In the genomic region with DNA sequence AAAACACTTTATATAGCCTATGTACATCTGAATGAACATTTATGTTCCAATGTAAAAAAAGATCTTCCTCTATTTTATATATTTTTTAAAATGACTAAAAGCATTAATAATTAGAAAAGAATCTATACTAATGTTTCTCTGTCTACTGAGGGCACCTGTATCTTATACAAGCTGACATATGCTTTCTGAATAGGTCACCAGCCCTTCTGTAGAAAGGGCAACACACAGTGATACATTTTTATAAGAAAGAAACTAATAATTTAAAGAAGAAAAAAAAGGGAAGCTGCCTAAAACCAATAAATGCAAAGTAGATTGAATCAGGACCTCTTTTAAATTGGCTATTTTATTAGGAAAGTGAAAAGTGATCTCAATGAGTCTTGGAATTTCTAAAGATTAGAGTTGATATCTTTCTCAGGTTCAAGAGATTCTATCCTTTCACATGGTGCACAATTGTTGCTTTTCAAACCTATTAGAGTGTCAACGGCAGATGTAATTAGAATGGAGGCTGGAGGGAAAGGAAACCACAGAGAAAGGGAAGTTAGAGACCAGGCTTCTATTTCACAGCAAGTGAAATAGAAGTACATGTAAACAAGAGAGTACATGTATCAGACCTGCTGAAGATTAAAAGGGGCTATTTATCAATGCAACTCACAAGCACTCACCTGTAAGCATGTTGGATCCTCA, we compare ENCODE assay signal across 10 cellular contexts. TPM values are rescaled to one million over a fixed set of nuclear protein-coding genes. Genes with fewer than 3 reads are reported as not detected.
A peak's percentile ranks its signal among the peaks of the same experiment; 100 is the strongest.
DNase-seq lines count a peak whose midpoint lies in the region; ATAC-seq and TF ChIP-seq lines count a peak whose summit lies in the region.
"Had no signal": no experiment of that assay in that cellular context is flagged by ENCODE, and none has a peak within 500 bp of the region (broad histone marks: within the 10 kb centered on the region; RNA-seq: fewer than 3 reads in every experiment).

No MANE protein-coding gene starts in this region.

- DNase-seq in mucosa of descending colon (no peak), chondrocyte (ENCODE audit: low spot score) (no peak), NCI-H2196 (lab: John Stamatoyannopoulos, UW; ENCODE audit: unreplicated experiment) (no peak)
- no peak for DNase-seq in activated T-cell treated with anti-CD3 and anti-CD28 coated beads, Interleukin-2, amount 50 U/mL, for 1 hour
- DNase-seq: dorsolateral prefrontal cortex had no signal

- H3K9me2 ChIP-seq in Loucy (replicated peaks; ENCODE audit: low read depth, low read length), result no peaks in the 10 kb centered on the region

- no peaks in the 10 kb centered on the region for H3K27me3 Mint-ChIP-seq in chondrocyte (ENCODE audit: low read depth)

- H3K4me3 ChIP-seq in Loucy (ENCODE audit: low read length, poor library complexity, severe bottlenecking), result peak overlapping the region; percentile 97
- no peak overlapping the region for H3K4me3 ChIP-seq in mucosa of descending colon

- no peaks in the 10 kb centered on the region for H3K9me3 Mint-ChIP-seq in chondrocyte (ENCODE audit: low read depth)
- H3K9me3 Mint-ChIP-seq: T-helper 1 cell treated with Interleukin-12 subunit alpha and Interleukin-12 subunit beta and Interleukin-4 antibody, amounts not matched to agents 30 μg/mL and 1 μg/mL, for 36 hours had no signal

- peaks cover 92% of the 10 kb centered on the region for H3K79me2 ChIP-seq in Loucy (ENCODE audit: insufficient read depth, low read length)

- intact Hi-C loops in mucosa of descending colon (cut with DNase I, micrococcal nuclease), result no loop called here

- no peak overlapping the region for H3K4me3 Mint-ChIP-seq in chondrocyte (ENCODE audit: unreplicated experiment)
- H3K4me3 Mint-ChIP-seq: T-helper 1 cell treated with Interleukin-12 subunit alpha and Interleukin-12 subunit beta and Interleukin-4 antibody, amounts not matched to agents 30 μg/mL and 1 μg/mL, for 36 hours had no signal

- H3K4me2 ChIP-seq in Loucy (ENCODE audit: low read depth, low read length, poor library complexity, severe bottlenecking), result peak overlapping the region; percentile 99

- TF ChIP-seq CTCF in Loucy (conservative IDR thresholded peaks at IDR 0.05; ENCODE audit: low read length) (no peak), mucosa of descending colon (IDR thresholded peaks at IDR 0.05) (no peak), chondrocyte (IDR thresholded peaks at IDR 0.05) (no peak)

- H3K36me3 ChIP-seq in Loucy (ENCODE audit: insufficient read depth, low read length) (0 out of 2 replicates have a peak, but pooled peaks cover 6% of the 10 kb centered on the region), mucosa of descending colon (ENCODE audit: low read depth) (no peaks in the 10 kb centered on the region)

- no peaks in the 10 kb centered on the region for H3K27me3 ChIP-seq in Loucy (ENCODE audit: insufficient read depth, low read length, poor library complexity, severe bottlenecking)
- H3K27me3 ChIP-seq: dorsolateral prefrontal cortex had no signal

- no peak overlapping the region for H2AFZ ChIP-seq in Loucy (ENCODE audit: low read length)

- H3K9me3 ChIP-seq in Loucy (ENCODE audit: insufficient read depth, low read depth, low read length) (no peaks in the 10 kb centered on the region), mucosa of descending colon (no peaks in the 10 kb centered on the region)

- H3K4me1 ChIP-seq in Loucy (ENCODE audit: insufficient read depth, low read length, poor library complexity, severe bottlenecking) (peaks cover 78% of the 10 kb centered on the region), mucosa of descending colon (ENCODE audit: low read depth) (peaks cover 6% of the 10 kb centered on the region)

- ATAC-seq in GM18873 (IDR thresholded peaks at IDR 0.05; ENCODE audit: low FRiP score, unreplicated experiment), result peak; percentile 72
- ATAC-seq in HG02678 (IDR thresholded peaks at IDR 0.05; ENCODE audit: unreplicated experiment), result peak; percentile 87
- peak; percentile 43 for ATAC-seq in mucosa of descending colon
- no peak for ATAC-seq in esophagus mucosa

- no peak overlapping the region for H3K27ac Mint-ChIP-seq in chondrocyte (ENCODE audit: unreplicated experiment)
- H3K27ac Mint-ChIP-seq: T-helper 1 cell treated with Interleukin-12 subunit alpha and Interleukin-12 subunit beta and Interleukin-4 antibody, amounts not matched to agents 30 μg/mL and 1 μg/mL, for 36 hours had no signal

- H3K36me3 Mint-ChIP-seq in chondrocyte (ENCODE audit: low read depth), result peaks cover 4% of the 10 kb centered on the region

- H4K20me1 ChIP-seq in Loucy (ENCODE audit: insufficient read depth, low read length, poor library complexity, severe bottlenecking), result peaks cover 91% of the 10 kb centered on the region

- H3K9ac ChIP-seq in Loucy (ENCODE audit: low read depth, low read length, poor library complexity, severe bottlenecking), result peak overlapping the region; percentile 90

- peaks cover 42% of the 10 kb centered on the region for H3K4me1 Mint-ChIP-seq in chondrocyte (ENCODE audit: low read depth)

- 0 out of 2 replicates have a peak, but pooled peaks cover 9% of the 10 kb centered on the region for H3F3A ChIP-seq in Loucy (ENCODE audit: low read depth)

RNA-seq across cellular contexts. Expression of gene MTPN, which starts 6.3 kb away (rescaled TPM):
- total RNA-seq in mucosa of descending colon, result 10 to 100 TPM; 93.1 to 97.9 (median 97.0) TPM
- total RNA-seq in esophagus mucosa, result 199 TPM
- total RNA-seq in chondrocyte, result 134 to 148 TPM (median 142 TPM) in 3 replicates
